20 cellular contexts compared by ENCODE assay signal in genomic region chr19:22332924-22333323, GRCh38. TPM values are rescaled to one million over a fixed set of nuclear protein-coding genes. Genes with fewer than 3 reads are reported as not detected.
"Had no signal": no experiment of that assay in that cellular context is flagged by ENCODE, and none has a peak within 500 bp of the region (broad histone marks: within the 10 kb centered on the region; RNA-seq: fewer than 3 reads in every experiment).

No MANE protein-coding gene starts in this region.

- H3K9me3 ChIP-seq: gastrocnemius medialis, ovary had no signal

- DNase-seq: activated CD8-positive, alpha-beta memory T cell treated with anti-CD3 and anti-CD28 coated beads, Interleukin-2, amount 10 ng/mL, durations not matched to agents 7 days and 5 days; activated gamma-delta T cell; activated naive CD8-positive, alpha-beta T cell treated with anti-CD3 and anti-CD28 coated beads for 36 hours; activated T-cell treated with anti-CD3 and anti-CD28 coated beads, Interleukin-2, amount 50 U/mL, for 4 hours; anterior cingulate cortex; gastrocnemius medialis; heart right ventricle; ovary; sigmoid colon; stimulated activated CD4-positive, alpha-beta T cell treated with anti-CD3 and anti-CD28 coated beads, Interleukin-12 subunit alpha, Interleukin-12 subunit beta, amount 100 ng/mL, for 4 hours; stimulated activated CD4-positive, alpha-beta T cell treated with anti-CD3 and anti-CD28 coated beads, Interleukin-2, amount 100 ng/mL, for 48 hours; stimulated activated naive CD4-positive, alpha-beta T cell treated with Interleukin-2 at 50 U/mL for 16 hours; upper lobe of left lung had no signal

- H3K36me3 ChIP-seq: gastrocnemius medialis, heart right ventricle, ovary, sigmoid colon, suprapubic skin, upper lobe of left lung had no signal

- H3K4me3 ChIP-seq: gastrocnemius medialis, heart right ventricle, ovary, sigmoid colon, suprapubic skin, upper lobe of left lung had no signal

- H3K4me1 ChIP-seq: gastrocnemius medialis, heart right ventricle, sigmoid colon, suprapubic skin, upper lobe of left lung had no signal

- H3K27me3 ChIP-seq: gastrocnemius medialis, heart right ventricle, ovary, sigmoid colon, suprapubic skin, upper lobe of left lung had no signal

- ATAC-seq: activated CD8-positive, alpha-beta memory T cell treated with anti-CD3 and anti-CD28 coated beads, Interleukin-2, amount 10 ng/mL, durations not matched to agents 7 days and 5 days; activated T-cell treated with anti-CD3 and anti-CD28 coated beads, Interleukin-2, amount 50 U/mL, for 4 hours; gastrocnemius medialis; heart right ventricle had no signal

- H3K27ac ChIP-seq: gastrocnemius medialis, heart right ventricle, ovary, sigmoid colon, suprapubic skin, upper lobe of left lung had no signal

- FAIRE-seq: colon, keratinocyte had no signal

RNA-seq across cellular contexts. Expression of gene ZNF729, which starts 46.7 kb away (rescaled TPM):
- total RNA-seq: activated CD8-positive, alpha-beta memory T cell treated with anti-CD3 and anti-CD28 coated beads, Interleukin-2, amount 10 ng/mL, durations not matched to agents 7 days and 5 days; activated naive CD8-positive, alpha-beta T cell treated with anti-CD3 and anti-CD28 coated beads for 36 hours; activated T-cell treated with anti-CD3 and anti-CD28 coated beads, Interleukin-2, amount 50 U/mL, for 4 hours; gastrocnemius medialis; heart right ventricle; liver; mesenteric fat pad; neural crest cell; ovary; sigmoid colon; suprapubic skin; T-helper 2 cell treated with Interferon-gamma antibody and Interleukin-4, amounts not matched to agents 100 ng/mL and 5 ng/mL, for 36 hours; upper lobe of left lung had no signal
- polyA plus RNA-seq: heart right ventricle, keratinocyte, liver, sigmoid colon had no signal
